In genomic region chr20:50893620-50894019, GRCh38 we compare ENCODE assay signal across 1 cellular context.
TF ChIP-seq lines count a peak whose summit lies in the region.

No MANE protein-coding gene starts in this region.

TF ChIP-seq in H1, 55 proteins besides CTCF, POLR2A, EP300 and RAD21:
- TF ChIP-seq MAFK (IDR thresholded peaks at IDR 0.05; ENCODE audit: low read depth, low read length) (no peak), TAF7 (optimal IDR thresholded peaks at IDR 0.05; ENCODE audit: borderline replicate concordance, low read depth, low read length) (no peak), SP1 (IDR thresholded peaks at IDR 0.05; ENCODE audit: low read depth, low read length) (no peak), RXRA (IDR thresholded peaks at IDR 0.05; ENCODE audit: insufficient read depth, low read depth, low read length) (no peak), POLR2AphosphoS5 (IDR thresholded peaks at IDR 0.05; ENCODE audit: low read depth, low read length) (peak; percentile 45; the same call in 1 of the 2 replicates), NRF1 (IDR thresholded peaks at IDR 0.05; ENCODE audit: low read depth, low read length) (no peak), TCF12 (IDR thresholded peaks at IDR 0.05; ENCODE audit: low read depth, low read length) (no peak)
TF ChIP-seq in H1: peak in this region for 1.
